13 cellular contexts compared by ENCODE assay signal in genomic region chr9:114264806-114265550, GRCh38. TPM values are rescaled to one million over a fixed set of nuclear protein-coding genes. Genes with fewer than 3 reads are reported as not detected.
DNase-seq lines count a peak whose midpoint lies in the region; ATAC-seq and TF ChIP-seq lines count a peak whose summit lies in the region.
"Had no signal": no experiment of that assay in that cellular context is flagged by ENCODE, and none has a peak within 500 bp of the region (broad histone marks: within the 10 kb centered on the region; RNA-seq: fewer than 3 reads in every experiment).

No MANE protein-coding gene starts in this region.

- no peak overlapping the region for H3K27ac ChIP-seq in lung (ENCODE audit: low read depth in 1 of 2, low read length in 1 of 2)
- H3K27ac ChIP-seq in upper lobe of right lung: no peak overlapping the region
- H3K27ac ChIP-seq in tibial nerve: no peak overlapping the region
- H3K27ac ChIP-seq: C4-2B, HL-60 had no signal

- H3K36me3 ChIP-seq in lung (ENCODE audit: control insufficient read depth in 2 of 2, insufficient read depth in 2 of 2, low read length in 2 of 2) (no peaks in the 10 kb centered on the region), upper lobe of right lung (no peaks in the 10 kb centered on the region), tibial nerve (peaks cover 0 to 59% (median 0%) of the 10 kb centered on the region in 3 donors)

- H3K4me3 ChIP-seq in lung (no peak overlapping the region), upper lobe of right lung (no peak overlapping the region), tibial nerve (no peak overlapping the region)

- H3K4me1 ChIP-seq in lung (ENCODE audit: control insufficient read depth in 2 of 2, insufficient read depth in 2 of 2, low read length in 2 of 2) (peaks cover 0 to 2% of the 10 kb centered on the region in 2 donors), upper lobe of right lung (peaks cover 3% of the 10 kb centered on the region), tibial nerve (peaks cover 0 to 3% (median 0%) of the 10 kb centered on the region in 4 donors)

- H3K9me3 ChIP-seq in lung (ENCODE audit: control insufficient read depth in 2 of 2, insufficient read depth in 1 of 2, low read length in 1 of 2): no peaks in the 10 kb centered on the region
- no peaks in the 10 kb centered on the region for H3K9me3 ChIP-seq in upper lobe of right lung
- no peaks in the 10 kb centered on the region for H3K9me3 ChIP-seq in tibial nerve

- 70 to 89% methylated on average over 15 of the region's 15 CpGs for WGBS in lung, 2 donors
- 92% methylated on average over 14 to 15 of the region's 15 CpGs for WGBS in tibial nerve, 2 donors

- intact Hi-C loops in upper lobe of right lung (cut with DNase I): no loop called here

- no peak for TF ChIP-seq EP300 in tibial nerve (IDR thresholded peaks at IDR 0.05)

- TF ChIP-seq POLR2A in tibial nerve (IDR thresholded peaks at IDR 0.05): no peak

- ATAC-seq in lung (ENCODE audit: insufficient read depth, low FRiP score): no peak
- ATAC-seq in upper lobe of right lung: peak; percentile 33
- no peak for ATAC-seq in GM18870 (IDR thresholded peaks at IDR 0.05; ENCODE audit: unreplicated experiment)

- no peak for TF ChIP-seq CTCF in lung (IDR thresholded peaks at IDR 0.05; ENCODE audit: control extremely low read depth, extremely low read depth)
- no peak for TF ChIP-seq CTCF in upper lobe of right lung (IDR thresholded peaks at IDR 0.05)
- TF ChIP-seq CTCF in tibial nerve (IDR thresholded peaks at IDR 0.05): no peak

- peak; percentile 11 for DNase-seq in NCI-H2171 treated with DMSO at 0.1 percent for 48 hours (lab: John Stamatoyannopoulos, UW)
- no peak for DNase-seq in NCI-H2171 (lab: John Stamatoyannopoulos, UW)
- peak; percentile 83 for DNase-seq in NCI-H524 treated with DMSO at 0.1 percent for 48 hours (lab: John Stamatoyannopoulos, UW)
- DNase-seq in lung (ENCODE audit: low spot score): peak; percentile 35
- no peak for DNase-seq in upper lobe of right lung
- DNase-seq in tibial nerve (ENCODE audit: low spot score in 2 of 2): no peak
- DNase-seq: DND-41, GDM1 had no signal

- H3K27me3 ChIP-seq in lung (ENCODE audit: control insufficient read depth, insufficient read depth): no peaks in the 10 kb centered on the region
- no peaks in the 10 kb centered on the region for H3K27me3 ChIP-seq in upper lobe of right lung
- H3K27me3 ChIP-seq in tibial nerve: no peaks in the 10 kb centered on the region

RNA-seq across cellular contexts. Expression of gene ORM1, which starts 57.9 kb away (rescaled TPM):
- total RNA-seq in lung (10 to 100 TPM; 22.4 to 89.6 TPM), upper lobe of right lung (5.2 TPM), tibial nerve (not detected)
- polyA plus RNA-seq in lung: 1,000 to 10,000 TPM in 1 of 2 donors, 100 to 1,000 TPM in 1; 278 to 1,249 TPM
- total RNA-seq: B cell; CD4-positive, alpha-beta memory T cell had no signal
- polyA plus RNA-seq: CD4-positive, alpha-beta memory T cell had no signal

Comparison
In these comparisons a context has a peak if more than half of its experiments do, and no peak if none do; other contexts are left out.
1. DNase-seq: peak in NCI-H2171 treated with DMSO at 0.1 percent for 48 hours (single experiment), NCI-H524 treated with DMSO at 0.1 percent for 48 hours (single experiment) and lung (single experiment); none in NCI-H2171 (single experiment), upper lobe of right lung (single experiment) and tibial nerve (0 of 2).